ENCODE assay signal across 11 cellular contexts in genomic region chr7:69428089-69428488, GRCh38.
"Had no signal": no experiment of that assay in that cellular context is flagged by ENCODE, and none has a peak within 500 bp of the region (broad histone marks: within the 10 kb centered on the region; RNA-seq: fewer than 3 reads in every experiment).

No MANE protein-coding gene starts in this region.

- H3K4me2 ChIP-seq: GM23338 had no signal

- H2AFZ ChIP-seq: GM23248, GM23338 had no signal

- H3K27ac ChIP-seq: GM23248 had no signal

- H3K4me1 ChIP-seq: HAP-1 had no signal

- H3K9ac ChIP-seq: GM23248 had no signal

- H3K36me3 ChIP-seq: HAP-1 had no signal

- DNase-seq: GM23248, GOT3, H7, H9, HCEC 1CT, HFFc6 had no signal

- FAIRE-seq: H1, H54 had no signal

- H3K4me3 ChIP-seq: GM23248, GM23338, HAP-1 had no signal

- H3K9me3 ChIP-seq: HAP-1 had no signal

- ATAC-seq: GM23338, HCT116 had no signal
